Comparison of ENCODE assay signal across 1 cellular context in the genomic region with DNA sequence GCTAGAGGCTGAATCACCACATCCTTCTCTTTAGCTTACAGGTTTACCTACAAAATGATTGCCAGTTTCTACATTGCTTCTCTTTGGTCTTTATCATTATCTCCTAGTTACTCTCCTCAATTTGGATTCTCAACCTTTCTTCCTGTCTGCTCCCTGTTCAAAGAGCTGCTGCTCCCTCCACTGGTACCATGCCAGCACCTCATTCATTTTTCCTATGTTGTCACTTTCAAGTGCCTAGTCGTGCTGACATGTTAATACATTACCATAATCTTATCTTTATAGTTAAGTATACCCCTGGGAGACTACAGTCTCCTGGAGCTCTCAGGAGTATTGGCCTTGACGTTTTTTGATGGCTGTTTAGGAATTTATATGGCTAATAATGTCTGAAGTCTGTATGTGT.
TF ChIP-seq lines count a peak whose summit lies in the region.

No MANE protein-coding gene starts in this region.

TF ChIP-seq in HEK293, 187 proteins besides CTCF, POLR2A, EP300 and RAD21 (continued from another document and continues in another):
- TF ChIP-seq, protein P1, sequence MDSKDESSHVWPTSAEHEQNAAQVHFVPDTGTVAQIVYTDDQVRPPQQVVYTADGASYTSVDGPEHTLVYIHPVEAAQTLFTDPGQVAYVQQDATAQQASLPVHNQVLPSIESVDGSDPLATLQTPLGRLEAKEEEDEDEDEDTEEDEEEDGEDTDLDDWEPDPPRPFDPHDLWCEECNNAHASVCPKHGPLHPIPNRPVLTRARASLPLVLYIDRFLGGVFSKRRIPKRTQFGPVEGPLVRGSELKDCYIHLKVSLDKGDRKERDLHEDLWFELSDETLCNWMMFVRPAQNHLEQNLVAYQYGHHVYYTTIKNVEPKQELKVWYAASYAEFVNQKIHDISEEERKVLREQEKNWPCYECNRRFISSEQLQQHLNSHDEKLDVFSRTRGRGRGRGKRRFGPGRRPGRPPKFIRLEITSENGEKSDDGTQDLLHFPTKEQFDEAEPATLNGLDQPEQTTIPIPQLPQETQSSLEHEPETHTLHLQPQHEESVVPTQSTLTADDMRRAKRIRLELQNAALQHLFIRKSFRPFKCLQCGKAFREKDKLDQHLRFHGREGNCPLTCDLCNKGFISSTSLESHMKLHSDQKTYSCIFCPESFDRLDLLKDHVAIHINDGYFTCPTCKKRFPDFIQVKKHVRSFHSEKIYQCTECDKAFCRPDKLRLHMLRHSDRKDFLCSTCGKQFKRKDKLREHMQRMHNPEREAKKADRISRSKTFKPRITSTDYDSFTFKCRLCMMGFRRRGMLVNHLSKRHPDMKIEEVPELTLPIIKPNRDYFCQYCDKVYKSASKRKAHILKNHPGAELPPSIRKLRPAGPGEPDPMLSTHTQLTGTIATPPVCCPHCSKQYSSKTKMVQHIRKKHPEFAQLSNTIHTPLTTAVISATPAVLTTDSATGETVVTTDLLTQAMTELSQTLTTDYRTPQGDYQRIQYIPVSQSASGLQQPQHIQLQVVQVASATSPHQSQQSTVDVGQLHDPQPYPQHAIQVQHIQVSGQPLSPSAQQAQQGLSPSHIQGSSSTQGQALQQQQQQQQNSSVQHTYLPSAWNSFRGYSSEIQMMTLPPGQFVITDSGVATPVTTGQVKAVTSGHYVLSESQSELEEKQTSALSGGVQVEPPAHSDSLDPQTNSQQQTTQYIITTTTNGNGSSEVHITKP (tag by site-specific recombination; IDR thresholded peaks at IDR 0.05): no peak
- TF ChIP-seq ZSCAN16 (tag by site-specific recombination; IDR thresholded peaks at IDR 0.05) (no peak), BCL6B (tag by site-specific recombination; IDR thresholded peaks at IDR 0.05) (no peak), ZBTB44 (tag by site-specific recombination; IDR thresholded peaks at IDR 0.05) (0 out of 2 replicates have a peak, but pooled peaks have one; percentile 28), ZNF121 (tag by site-specific recombination; IDR thresholded peaks at IDR 0.05) (no peak), ZNF626 (tag by site-specific recombination; IDR thresholded peaks at IDR 0.05) (no peak), WT1 (tag by site-specific recombination; IDR thresholded peaks at IDR 0.05) (0 out of 2 replicates have a peak, but pooled peaks have one; percentile 23), ZNF623 (tag by site-specific recombination; IDR thresholded peaks at IDR 0.05) (no peak), ZNF664 (tag by site-specific recombination; IDR thresholded peaks at IDR 0.05) (no peak), ZNF423 (tag by site-specific recombination; IDR thresholded peaks at IDR 0.05) (peak; percentile 87), ZIC2 (tag by site-specific recombination; IDR thresholded peaks at IDR 0.05) (no peak; the same call in 1 of the 2 replicates), KLF7 (tag by site-specific recombination; IDR thresholded peaks at IDR 0.05; ENCODE audit: borderline replicate concordance) (no peak), ZNF777 (tag by site-specific recombination; IDR thresholded peaks at IDR 0.05; ENCODE audit: borderline replicate concordance) (no peak), ZNF157 (tag by site-specific recombination; IDR thresholded peaks at IDR 0.05) (no peak), ZNF211 (tag by site-specific recombination; IDR thresholded peaks at IDR 0.05; ENCODE audit: low read depth) (no peak), ZBTB17 (tag by site-specific recombination; IDR thresholded peaks at IDR 0.05) (peak; percentile 58), GLIS2 (tag by site-specific recombination; IDR thresholded peaks at IDR 0.05) (no peak), ZNF404 (tag by site-specific recombination; IDR thresholded peaks at IDR 0.05) (no peak), ZNF239 (tag by site-specific recombination; IDR thresholded peaks at IDR 0.05) (no peak), FEZF1 (tag by site-specific recombination; IDR thresholded peaks at IDR 0.05) (peak; percentile 78), ZNF624 (tag by site-specific recombination; IDR thresholded peaks at IDR 0.05) (no peak), ZNF585B (tag by site-specific recombination; IDR thresholded peaks at IDR 0.05) (no peak), ZNF561 (tag by site-specific recombination; IDR thresholded peaks at IDR 0.05; ENCODE audit: borderline replicate concordance) (no peak), ZNF155 (tag by site-specific recombination; IDR thresholded peaks at IDR 0.05) (no peak), ZFP69B (tag by site-specific recombination; IDR thresholded peaks at IDR 0.05) (no peak), ZNF621 (tag by site-specific recombination; IDR thresholded peaks at IDR 0.05) (no peak), HIC1 (tag by site-specific recombination; IDR thresholded peaks at IDR 0.05) (no peak), ZNF335 (tag by site-specific recombination; conservative IDR thresholded peaks at IDR 0.05) (no peak), ZBTB21 (tag by site-specific recombination; IDR thresholded peaks at IDR 0.05) (no peak), ZBTB48 (tag by site-specific recombination; IDR thresholded peaks at IDR 0.05) (no peak), ZNF529 (tag by site-specific recombination; IDR thresholded peaks at IDR 0.05; ENCODE audit: insufficient replicate concordance) (peak; percentile 30), ZNF112 (tag by site-specific recombination; IDR thresholded peaks at IDR 0.05) (no peak), ZNF341 (tag by site-specific recombination; IDR thresholded peaks at IDR 0.05; ENCODE audit: low read depth) (0 out of 2 replicates have a peak, but pooled peaks have one; percentile 36), ZNF311 (tag by site-specific recombination; IDR thresholded peaks at IDR 0.05; ENCODE audit: borderline replicate concordance) (no peak), ZNF785 (tag by site-specific recombination; IDR thresholded peaks at IDR 0.05) (no peak), ZNF645 (tag by site-specific recombination; IDR thresholded peaks at IDR 0.05) (no peak), ZXDB (tag by site-specific recombination; IDR thresholded peaks at IDR 0.05) (peak; percentile 86), KLF16 (tag by site-specific recombination; IDR thresholded peaks at IDR 0.05) (no peak), ZNF670 (tag by site-specific recombination; IDR thresholded peaks at IDR 0.05; ENCODE audit: low read depth) (no peak), REST (tag by site-specific recombination; IDR thresholded peaks at IDR 0.05) (no peak), ZNF571 (tag by site-specific recombination; IDR thresholded peaks at IDR 0.05) (no peak)
- TF ChIP-seq, protein P2, sequence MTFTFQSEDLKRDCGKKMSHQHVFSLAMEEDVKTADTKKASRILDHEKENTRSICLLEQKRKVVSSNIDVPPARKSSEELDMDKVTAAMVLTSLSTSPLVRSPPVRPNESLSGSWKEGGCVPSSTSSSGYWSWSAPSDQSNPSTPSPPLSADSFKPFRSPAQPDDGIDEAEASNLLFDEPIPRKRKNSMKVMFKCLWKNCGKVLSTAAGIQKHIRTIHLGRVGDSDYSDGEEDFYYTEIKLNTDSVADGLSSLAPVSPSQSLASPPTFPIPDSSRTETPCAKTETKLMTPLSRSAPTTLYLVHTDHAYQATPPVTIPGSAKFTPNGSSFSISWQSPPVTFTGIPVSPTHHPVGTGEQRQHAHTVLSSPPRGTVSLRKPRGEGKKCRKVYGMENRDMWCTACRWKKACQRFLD (tag by site-specific recombination; IDR thresholded peaks at IDR 0.05): no peak
- TF ChIP-seq, protein P3, sequence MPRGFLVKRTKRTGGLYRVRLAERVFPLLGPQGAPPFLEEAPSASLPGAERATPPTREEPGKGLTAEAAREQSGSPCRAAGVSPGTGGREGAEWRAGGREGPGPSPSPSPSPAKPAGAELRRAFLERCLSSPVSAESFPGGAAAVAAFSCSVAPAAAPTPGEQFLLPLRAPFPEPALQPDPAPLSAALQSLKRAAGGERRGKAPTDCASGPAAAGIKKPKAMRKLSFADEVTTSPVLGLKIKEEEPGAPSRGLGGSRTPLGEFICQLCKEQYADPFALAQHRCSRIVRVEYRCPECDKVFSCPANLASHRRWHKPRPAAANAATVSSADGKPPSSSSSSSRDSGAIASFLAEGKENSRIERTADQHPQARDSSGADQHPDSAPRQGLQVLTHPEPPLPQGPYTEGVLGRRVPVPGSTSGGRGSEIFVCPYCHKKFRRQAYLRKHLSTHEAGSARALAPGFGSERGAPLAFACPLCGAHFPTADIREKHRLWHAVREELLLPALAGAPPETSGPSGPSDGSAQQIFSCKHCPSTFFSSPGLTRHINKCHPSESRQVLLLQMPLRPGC (tag by site-specific recombination; IDR thresholded peaks at IDR 0.05): no peak
- TF ChIP-seq, protein P4, sequence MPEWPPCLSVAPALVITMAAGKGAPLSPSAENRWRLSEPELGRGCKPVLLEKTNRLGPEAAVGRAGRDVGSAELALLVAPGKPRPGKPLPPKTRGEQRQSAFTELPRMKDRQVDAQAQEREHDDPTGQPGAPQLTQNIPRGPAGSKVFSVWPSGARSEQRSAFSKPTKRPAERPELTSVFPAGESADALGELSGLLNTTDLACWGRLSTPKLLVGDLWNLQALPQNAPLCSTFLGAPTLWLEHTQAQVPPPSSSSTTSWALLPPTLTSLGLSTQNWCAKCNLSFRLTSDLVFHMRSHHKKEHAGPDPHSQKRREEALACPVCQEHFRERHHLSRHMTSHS (tag by site-specific recombination; IDR thresholded peaks at IDR 0.05): no peak
- TF ChIP-seq, protein P5, sequence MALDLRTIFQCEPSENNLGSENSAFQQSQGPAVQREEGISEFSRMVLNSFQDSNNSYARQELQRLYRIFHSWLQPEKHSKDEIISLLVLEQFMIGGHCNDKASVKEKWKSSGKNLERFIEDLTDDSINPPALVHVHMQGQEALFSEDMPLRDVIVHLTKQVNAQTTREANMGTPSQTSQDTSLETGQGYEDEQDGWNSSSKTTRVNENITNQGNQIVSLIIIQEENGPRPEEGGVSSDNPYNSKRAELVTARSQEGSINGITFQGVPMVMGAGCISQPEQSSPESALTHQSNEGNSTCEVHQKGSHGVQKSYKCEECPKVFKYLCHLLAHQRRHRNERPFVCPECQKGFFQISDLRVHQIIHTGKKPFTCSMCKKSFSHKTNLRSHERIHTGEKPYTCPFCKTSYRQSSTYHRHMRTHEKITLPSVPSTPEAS (tag by site-specific recombination; IDR thresholded peaks at IDR 0.05): no peak
